7 cellular contexts compared by ENCODE assay signal in genomic region chr2:18559531-18559930, GRCh38. TPM values are rescaled to one million over a fixed set of nuclear protein-coding genes. Genes with fewer than 3 reads are reported as not detected.
A peak's percentile ranks its signal among the peaks of the same experiment; 100 is the strongest.
DNase-seq lines count a peak whose midpoint lies in the region; ATAC-seq, FAIRE-seq and TF ChIP-seq lines count a peak whose summit lies in the region.

No MANE protein-coding gene starts in this region.

- peak overlapping the region; percentile 92 for H3K4me3 Mint-ChIP-seq in neural progenitor cell

- H2AFZ ChIP-seq in OCI-LY3 (ENCODE audit: low read depth, low read length) (no peak overlapping the region), H1 (ENCODE audit: low read length) (no peak overlapping the region), neural progenitor cell (replicated peaks) (peak overlapping the region; percentile 99)

- no peak overlapping the region for H3K56ac ChIP-seq in H1 (replicated peaks; ENCODE audit: insufficient read length, low read depth, low read length)

- H3K4me1 ChIP-seq in OCI-LY3 (ENCODE audit: low read length) (peaks cover 7% of the 10 kb centered on the region), H1 (replicated peaks in 1 of 4; ENCODE audit: control insufficient read depth in 3 of 4, insufficient read depth in 4 of 4, low read length in 3 of 4) (peaks cover 0 to 10% (median 3%) of the 10 kb centered on the region in 4 experiments; a peak in 4 of 7 replicates), neural progenitor cell (peaks cover 29% of the 10 kb centered on the region)

- H3K4me3 ChIP-seq in OCI-LY3 (ENCODE audit: low read length), result peak overlapping the region; percentile 84
- H3K4me3 ChIP-seq in H1 (ENCODE audit: extremely low read depth in 1 of 4, insufficient read depth in 2 of 4, low read depth in 3 of 4, low read length in 4 of 4), result peak overlapping the region; percentile 77 to 88 (median 80)
- H3K4me3 ChIP-seq in neural progenitor cell, result peak overlapping the region; percentile 88

- H3K79me2 ChIP-seq in OCI-LY3 (ENCODE audit: low read length) (peaks cover 31% of the 10 kb centered on the region), H1 (ENCODE audit: control insufficient read depth in 1 of 2, insufficient read depth in 2 of 2, low read length in 2 of 2) (peaks cover 0 to 35% of the 10 kb centered on the region in 2 experiments; a peak in 3 of 4 replicates), neural progenitor cell (ENCODE audit: low read depth) (peaks cover 42% of the 10 kb centered on the region)

- H2BK120ac ChIP-seq in H1 (replicated peaks; ENCODE audit: low read depth, low read length), result no peak overlapping the region

- 20% methylated on average over 8 of the region's 8 CpGs; no CpG with 5 or more reads in 1 of the 2 experiments for WGBS in H1 (ENCODE audit: extremely low coverage in 1 of 2, insufficient coverage in 1 of 2, insufficient read length in 1 of 2, insufficient replicate concordance in 2 of 2, low coverage in 1 of 2, low lambda C conversion rate in 2 of 2, missing lambda C conversion rate in 1 of 2), 2 experiments

- no peak overlapping the region for H3K18ac ChIP-seq in H1 (ENCODE audit: extremely low read depth, low read length)

- no peaks in the 10 kb centered on the region for H3K9me3 Mint-ChIP-seq in neural progenitor cell

- no peak overlapping the region for H2BK5ac ChIP-seq in H1 (ENCODE audit: low read depth, low read length)

- H3K27me3 ChIP-seq in OCI-LY3 (ENCODE audit: low read depth, low read length) (no peaks in the 10 kb centered on the region), H1 (replicated peaks in 1 of 4; ENCODE audit: control insufficient read depth in 3 of 4, extremely low read depth in 1 of 4, insufficient read depth in 3 of 4, low read length in 3 of 4) (no peaks in the 10 kb centered on the region), neural progenitor cell (no peaks in the 10 kb centered on the region)

- peak overlapping the region; percentile 63 for H3K27ac Mint-ChIP-seq in neural progenitor cell

- H3K23ac ChIP-seq in H1 (ENCODE audit: insufficient read length), result no peak overlapping the region

- no peak overlapping the region for H2BK12ac ChIP-seq in H1 (ENCODE audit: low read depth, low read length)

- no peak; a peak in 1 of 3 replicates for TF ChIP-seq POLR2A in H1 (IDR thresholded peaks at IDR 0.05; ENCODE audit: control extremely low read depth in 1 of 2, low read depth in 2 of 2, low read length in 2 of 2)

- no peak for TF ChIP-seq RAD21 in H1 (IDR thresholded peaks at IDR 0.05 in 1 of 2, conservative IDR thresholded peaks at IDR 0.05 in 1 of 2; ENCODE audit: low read depth in 2 of 2, low read length in 2 of 2)

- H3K36me3 ChIP-seq in OCI-LY3 (replicated peaks; ENCODE audit: low read depth, low read length) (peaks cover 13% of the 10 kb centered on the region), H1 (ENCODE audit: control insufficient read depth in 2 of 4, insufficient read depth in 4 of 4, low read length in 3 of 4) (peaks cover 6 to 9% (median 8%) of the 10 kb centered on the region in 4 experiments; a peak in 7 of 8 replicates), neural progenitor cell (no peaks in the 10 kb centered on the region)

- H2BK15ac ChIP-seq in H1 (ENCODE audit: low read length), result no peak overlapping the region

- FAIRE-seq in GM19239 (lab: Jason Lieb, UNC) (peak; percentile 70), H1 (lab: Jason Lieb, UNC) (no peak)

- no peak for TF ChIP-seq CTCF in OCI-LY3 (IDR thresholded peaks at IDR 0.05; ENCODE audit: low read depth, low read length)
- no peak for TF ChIP-seq CTCF in H1 (IDR thresholded peaks at IDR 0.05; ENCODE audit: control extremely low read depth in 1 of 3, insufficient read depth in 1 of 3, low read depth in 1 of 3, low read length in 3 of 3)
- TF ChIP-seq CTCF in neural progenitor cell (IDR thresholded peaks at IDR 0.05), result no peak

- no peak overlapping the region for H3K14ac ChIP-seq in H1 (ENCODE audit: insufficient read length)

- H3K9ac ChIP-seq in OCI-LY3 (ENCODE audit: low read length) (peak overlapping the region; percentile 80), H1 (replicated peaks in 1 of 4; ENCODE audit: extremely low read depth in 1 of 4, low read depth in 3 of 4, low read length in 3 of 4) (peak overlapping the region; percentile 59 to 85 (median 76)), neural progenitor cell (peak overlapping the region; percentile 87)

- POLR2A ChIA-PET in H1 (lab: Charles Lee; ENCODE audit: partially characterized antibody), result interaction anchor here (1.1 to 3.0 kb wide), 3 partner anchors 11 to 1016 kb away, joined by 3 to 10 read pairs (median 5); no protein-coding TSS in a partner anchor

- no peak overlapping the region for H3K4ac ChIP-seq in H1 (replicated peaks; ENCODE audit: insufficient read length, low read depth, low read length)

- no peak overlapping the region for H4K91ac ChIP-seq in H1 (replicated peaks; ENCODE audit: insufficient read length, low read length)

- peaks cover 7% of the 10 kb centered on the region for H3K27me3 Mint-ChIP-seq in neural progenitor cell (ENCODE audit: insufficient read depth, low read depth)

- peaks cover 13% of the 10 kb centered on the region for H3K36me3 Mint-ChIP-seq in neural progenitor cell

- no peak overlapping the region for H4K8ac ChIP-seq in H1 (ENCODE audit: extremely low read depth, insufficient read depth, low read length)

- H4K20me1 ChIP-seq in OCI-LY3 (ENCODE audit: insufficient read depth, low read length), result peaks cover 7% of the 10 kb centered on the region
- peaks cover 5% of the 10 kb centered on the region in 2 experiments for H4K20me1 ChIP-seq in H1 (replicated peaks in 1 of 2; ENCODE audit: control insufficient read depth in 1 of 2, insufficient read depth in 2 of 2, low read length in 2 of 2)
- H4K20me1 ChIP-seq in neural progenitor cell (ENCODE audit: low read depth), result peaks cover 25% of the 10 kb centered on the region

- H3K27ac ChIP-seq in OCI-LY3 (ENCODE audit: low read length), result peak overlapping the region; percentile 66
- peak overlapping the region; percentile 82; the same call in 1 of the 2 replicates for H3K27ac ChIP-seq in H1 (ENCODE audit: low read depth, low read length)
- peak overlapping the region; percentile 85 for H3K27ac ChIP-seq in neural progenitor cell

- H2BK20ac ChIP-seq in H1 (ENCODE audit: low read length), result no peak overlapping the region

- H3K9me3 ChIP-seq in OCI-LY3 (ENCODE audit: insufficient read depth, low read length), result no peaks in the 10 kb centered on the region
- H3K9me3 ChIP-seq in H1 (ENCODE audit: insufficient read depth in 2 of 2, low read depth in 1 of 2, low read length in 1 of 2), result no peaks in the 10 kb centered on the region
- no peaks in the 10 kb centered on the region for H3K9me3 ChIP-seq in neural progenitor cell (ENCODE audit: low read depth)

- peaks cover 4% of the 10 kb centered on the region for H3K79me1 ChIP-seq in H1 (ENCODE audit: low read depth, low read length)

- H3K4me1 Mint-ChIP-seq in neural progenitor cell, result peaks cover 19% of the 10 kb centered on the region

- TF ChIP-seq EP300 in H1 (IDR thresholded peaks at IDR 0.05; ENCODE audit: borderline replicate concordance in 1 of 2, low read depth in 2 of 2, low read length in 2 of 2), result no peak

- CTCF ChIA-PET in H1 (lab: Charles Lee; ENCODE audit: partially characterized antibody), result interaction anchor here (1.0 to 3.0 kb wide), 4 partner anchors 39 to 172 kb away, joined by 3 to 17 read pairs (median 4); no protein-coding TSS in a partner anchor

- H2AK5ac ChIP-seq in H1 (ENCODE audit: low read depth, low read length), result no peak overlapping the region

- H3K4me2 ChIP-seq in OCI-LY3 (ENCODE audit: low read length) (peak overlapping the region; percentile 90), H1 (ENCODE audit: insufficient read depth in 1 of 2, low read depth in 2 of 2, low read length in 2 of 2) (peak overlapping the region; percentile 78 to 82), neural progenitor cell (peak overlapping the region; percentile 98)

- DNase-seq in GM19239 (ENCODE audit: insufficient read length, low spot score), result no peak
- no peak for DNase-seq in H1 (ENCODE audit: low read depth in 1 of 2, low spot score in 2 of 2)
- DNase-seq in neural progenitor cell (ENCODE audit: low spot score), result peak; percentile 10
- no peak for DNase-seq in middle frontal gyrus (ENCODE audit: extremely low spot score, low spot score)
- DNase-seq in NCI-H146 treated with DMSO at 0.1 percent for 48 hours (lab: John Stamatoyannopoulos, UW; ENCODE audit: unreplicated experiment), result no peak

- ATAC-seq in HG02678 (IDR thresholded peaks at IDR 0.05; ENCODE audit: unreplicated experiment), result no peak

- 0 out of 2 replicates have a peak, but pooled peaks cover 5% of the 10 kb centered on the region for H3K23me2 ChIP-seq in H1 (ENCODE audit: low read depth, low read length)

- peaks cover 7% of the 10 kb centered on the region for H3F3A ChIP-seq in neural progenitor cell (ENCODE audit: low read depth)

- H4K5ac ChIP-seq in H1 (ENCODE audit: insufficient read length, low read depth, low read length), result no peak overlapping the region

TF ChIP-seq in H1, 55 proteins besides CTCF, POLR2A, EP300 and RAD21 (continues in another document):
- no peak for TF ChIP-seq ZNF274 (IDR thresholded peaks at IDR 0.05; ENCODE audit: borderline replicate concordance, extremely low read depth, low read length)
- TF ChIP-seq TEAD4 (IDR thresholded peaks at IDR 0.05; ENCODE audit: low read depth, low read length), result no peak

RNA-seq across cellular contexts. Expression of gene RDH14, which starts 0.9 kb away (rescaled TPM):
- total RNA-seq in H1 (2021; fragmentation: NEBNext Ultra II Directional; extraction: Animal tissue kit (Norgen Biotek cat#: 25700)), result 19.5 and 23.6 TPM in 2 replicates
- 9.9 and 14.7 TPM in 2 replicates for polyA plus RNA-seq in H1 (2011; rRNA removed)
- 15.2 TPM for polyA plus RNA-seq in H1 (2011; cell fraction: cytosol; rRNA removed)
- polyA plus RNA-seq in H1 (2011; cell fraction: nucleus; rRNA removed), result 5.5 TPM
- 16.1 to 33.4 TPM (median 22.9 TPM) in 4 replicates for polyA plus RNA-seq in H1 (2012, experiment 1 of 2)
- 6.3 TPM for polyA plus RNA-seq in H1 (2012, experiment 2 of 2)
- polyA plus RNA-seq in H1 (2013, experiment 1 of 2), result 22.8 TPM
- 24.2 TPM for polyA plus RNA-seq in H1 (2013, experiment 2 of 2)
- 9.0 and 12.3 TPM in 2 replicates for polyA minus RNA-seq in H1 (2011; rRNA and poly(A)+ RNA removed)
- polyA minus RNA-seq in H1 (2011; cell fraction: cytosol; rRNA and poly(A)+ RNA removed), result 11.6 TPM
- 10.6 TPM for polyA minus RNA-seq in H1 (2011; cell fraction: nucleus; rRNA and poly(A)+ RNA removed)
- total RNA-seq in neural progenitor cell (ENCODE audit: low replicate concordance), result 27.7 and 33.5 TPM in 2 replicates

RNA-seq across cellular contexts. Expression of gene NT5C1B, which starts 29.8 kb away (rescaled TPM):
- total RNA-seq in H1 (2021; fragmentation: NEBNext Ultra II Directional; extraction: Animal tissue kit (Norgen Biotek cat#: 25700)), result not detected in 2 replicates
- not detected in 2 replicates for polyA plus RNA-seq in H1 (2011; rRNA removed)
- polyA plus RNA-seq in H1 (2011; cell fraction: cytosol; rRNA removed), result not detected
- not detected for polyA plus RNA-seq in H1 (2011; cell fraction: nucleus; rRNA removed)
- 0.13 TPM in 1 of 4 replicates, not detected in the others for polyA plus RNA-seq in H1 (2012, experiment 1 of 2)
- polyA plus RNA-seq in H1 (2012, experiment 2 of 2), result not detected
- not detected for polyA plus RNA-seq in H1 (2013, experiment 1 of 2)
- not detected for polyA plus RNA-seq in H1 (2013, experiment 2 of 2)
- not detected in 2 replicates for polyA minus RNA-seq in H1 (2011; rRNA and poly(A)+ RNA removed)
- polyA minus RNA-seq in H1 (2011; cell fraction: cytosol; rRNA and poly(A)+ RNA removed), result not detected
- polyA minus RNA-seq in H1 (2011; cell fraction: nucleus; rRNA and poly(A)+ RNA removed), result not detected
- not detected in 2 replicates for total RNA-seq in neural progenitor cell (ENCODE audit: low replicate concordance)
